9 cellular contexts compared by ENCODE assay signal in the genomic region with DNA sequence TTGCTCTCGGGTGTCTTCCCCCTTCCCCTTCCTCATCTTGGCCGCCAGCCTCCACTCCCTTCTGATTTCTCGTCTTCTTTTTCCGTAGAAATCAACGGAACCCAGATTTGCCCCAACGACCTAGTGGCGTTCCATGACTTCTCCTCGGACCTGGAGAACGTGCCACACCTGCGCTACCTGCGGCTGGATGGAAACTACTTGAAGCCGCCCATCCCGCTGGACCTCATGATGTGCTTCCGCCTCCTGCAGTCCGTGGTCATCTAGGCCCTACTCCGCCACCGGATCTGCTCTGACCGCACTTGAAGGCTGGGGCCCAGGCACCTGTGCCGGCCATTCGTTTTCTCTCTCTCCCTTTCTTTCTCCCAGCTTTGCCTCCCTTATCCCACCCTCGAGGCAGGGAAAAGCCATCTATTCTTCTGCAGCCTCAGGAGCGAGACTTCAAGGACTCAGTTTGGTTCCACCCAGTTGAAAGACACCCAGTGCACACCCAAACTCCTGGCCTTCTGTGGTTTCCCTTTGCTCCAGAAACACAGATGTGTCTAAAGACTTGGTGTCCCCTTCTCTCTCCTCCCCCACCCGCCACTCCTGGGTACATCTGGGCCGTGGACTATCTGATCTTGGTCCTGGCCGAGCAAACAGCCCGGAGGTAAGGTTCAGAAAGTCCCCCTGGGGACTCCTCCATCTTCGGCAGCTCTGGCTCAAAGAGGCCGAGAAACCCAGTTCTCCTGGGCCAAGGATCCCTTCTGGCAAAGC. TPM values are rescaled to one million over a fixed set of nuclear protein-coding genes. Genes with fewer than 3 reads are reported as not detected.
A peak's percentile ranks its signal among the peaks of the same experiment; 100 is the strongest.
DNase-seq lines count a peak whose midpoint lies in the region; ATAC-seq and TF ChIP-seq lines count a peak whose summit lies in the region.
"Had no signal": no experiment of that assay in that cellular context is flagged by ENCODE, and none has a peak within 500 bp of the region (broad histone marks: within the 10 kb centered on the region; RNA-seq: fewer than 3 reads in every experiment).

No MANE protein-coding gene starts in this region.

- H3K27ac ChIP-seq in HUES64 (ENCODE audit: low read depth, low read length) (no peak overlapping the region), stomach (peak overlapping the region; percentile 11 to 87 (median 79))

- no peaks in the 10 kb centered on the region for H3K36me3 Mint-ChIP-seq in activated naive CD8-positive, alpha-beta T cell treated with anti-CD3 and anti-CD28 coated beads, Interleukin-2, amount 50 U/mL, for 24 hours (ENCODE audit: low read depth)

- peaks cover 5% of the 10 kb centered on the region for H3K4me1 ChIP-seq in HUES64 (ENCODE audit: insufficient read depth, low read length)
- H3K4me1 ChIP-seq in stomach: peaks cover 5 to 34% (median 20%) of the 10 kb centered on the region in 4 donors

- H3K4me3 Mint-ChIP-seq in activated naive CD8-positive, alpha-beta T cell treated with anti-CD3 and anti-CD28 coated beads, Interleukin-2, amount 50 U/mL, for 24 hours: peak overlapping the region; percentile 59

- peak overlapping the region; percentile 54 for H3K9ac ChIP-seq in HUES64 (ENCODE audit: low read depth, low read length)

- H3K36me3 ChIP-seq in HUES64 (ENCODE audit: insufficient read depth, low read length): no peaks in the 10 kb centered on the region
- H3K36me3 ChIP-seq in stomach: peaks cover 0 to 17% (median 8%) of the 10 kb centered on the region in 4 donors

- H3K9me3 Mint-ChIP-seq in activated naive CD8-positive, alpha-beta T cell treated with anti-CD3 and anti-CD28 coated beads, Interleukin-2, amount 50 U/mL, for 24 hours: no peaks in the 10 kb centered on the region

- no peak for DNase-seq in activated naive CD8-positive, alpha-beta T cell treated with anti-CD3 and anti-CD28 coated beads, Interleukin-2, amount 50 U/mL, for 24 hours
- DNase-seq in stomach: no peak
- DNase-seq in NOMO-1 treated with dmso at 0.1 percent for 144 hours (lab: John Stamatoyannopoulos, UW; ENCODE audit: unreplicated experiment): no peak
- no peak for DNase-seq in D341Med (ENCODE audit: low spot score)

- WGBS in HUES64: 89% methylated on average over 28 of the region's 28 CpGs
- WGBS in stomach, 5 donors: 82 to 85% (median 83%) methylated on average over 28 of the region's 28 CpGs

- H3K27me3 ChIP-seq in HUES64 (ENCODE audit: insufficient read depth, low read length) (no peaks in the 10 kb centered on the region), stomach (no peaks in the 10 kb centered on the region)

- no peak for TF ChIP-seq POLR2A in stomach (IDR thresholded peaks at IDR 0.05)

- H3K9me3 ChIP-seq in HUES64 (ENCODE audit: insufficient read depth, low read depth, low read length) (no peaks in the 10 kb centered on the region), iPS-18c (ENCODE audit: control insufficient read depth, insufficient read depth, low read length) (no peaks in the 10 kb centered on the region), stomach (no peaks in the 10 kb centered on the region)

- no peak for TF ChIP-seq EP300 in stomach (IDR thresholded peaks at IDR 0.05)

- peak overlapping the region; percentile 56 for H3K4me3 ChIP-seq in HUES64 (ENCODE audit: low read length)
- H3K4me3 ChIP-seq in iPS-18c (ENCODE audit: insufficient read depth, low read depth, low read length): peak overlapping the region; percentile 61; the same call in 1 of the 2 replicates
- H3K4me3 ChIP-seq in stomach: peak overlapping the region; percentile 38 to 46 (median 40)

- peak overlapping the region; percentile 37 for H3K27ac Mint-ChIP-seq in activated naive CD8-positive, alpha-beta T cell treated with anti-CD3 and anti-CD28 coated beads, Interleukin-2, amount 50 U/mL, for 24 hours

- intact Hi-C loops in stomach (cut with DNase I; ENCODE audit: low total_unique reads): loop anchor here (5.0 kb wide), 2 partner anchors 144 to 219 kb away; no protein-coding TSS in a partner anchor

- H3K4me1 Mint-ChIP-seq in activated naive CD8-positive, alpha-beta T cell treated with anti-CD3 and anti-CD28 coated beads, Interleukin-2, amount 50 U/mL, for 24 hours: no peaks in the 10 kb centered on the region

- TF ChIP-seq CTCF in stomach (IDR thresholded peaks at IDR 0.05): no peak

- no peak for ATAC-seq in activated naive CD8-positive, alpha-beta T cell treated with anti-CD3 and anti-CD28 coated beads, Interleukin-2, amount 50 U/mL, for 24 hours
- ATAC-seq in GM21825 (IDR thresholded peaks at IDR 0.05; ENCODE audit: unreplicated experiment) (no peak), HG03280 (IDR thresholded peaks at IDR 0.05; ENCODE audit: unreplicated experiment) (no peak)

- peaks cover under 1% of the 10 kb centered on the region for H3K27me3 Mint-ChIP-seq in activated naive CD8-positive, alpha-beta T cell treated with anti-CD3 and anti-CD28 coated beads, Interleukin-2, amount 50 U/mL, for 24 hours

RNA-seq across cellular contexts. Expression of gene OPTC, which starts 7.2 kb away (rescaled TPM):
- 1.2 TPM for polyA plus RNA-seq in HUES64 (2013, experiment 1 of 2)
- polyA plus RNA-seq in HUES64 (2013, experiment 2 of 2): 1.8 TPM
- total RNA-seq in stomach: not detected
- not detected for polyA plus RNA-seq in stomach
- total RNA-seq: epithelial cell of proximal tubule had no signal

RNA-seq across cellular contexts. Expression of gene PRELP, which starts 11.2 kb away (rescaled TPM):
- polyA plus RNA-seq in HUES64 (2013, experiment 1 of 2): 0.45 TPM
- 0.57 TPM for polyA plus RNA-seq in HUES64 (2013, experiment 2 of 2)
- 10 to 100 TPM in 3 of 5 donors, 1 to 10 TPM in 2; 1.1 to 29.8 (median 10.7) TPM for total RNA-seq in stomach
- 10 to 100 TPM in 1 of 3 donors, 1 to 10 TPM in 2; 2.2 to 29.5 (median 3.2) TPM for polyA plus RNA-seq in stomach
- total RNA-seq: epithelial cell of proximal tubule had no signal
